Comparison of ENCODE assay signal across 1 cellular context in genomic region chr7:100620804-100621203, GRCh38.
TF ChIP-seq lines count a peak whose summit lies in the region.

No MANE protein-coding gene starts in this region.

TF ChIP-seq in K562, 482 proteins besides CTCF, POLR2A, EP300 and RAD21:
- TF ChIP-seq ZNF174 (CRISPR knock-in tag; IDR thresholded peaks at IDR 0.05): no peak
- peak; percentile 81 for TF ChIP-seq ZBTB33 (CRISPR knock-in tag; IDR thresholded peaks at IDR 0.05)
- peak; percentile 77 for TF ChIP-seq POLR2G (IDR thresholded peaks at IDR 0.05; ENCODE audit: low read depth, low read length)
- peak; percentile 41; the same call in 1 of the 2 replicates for TF ChIP-seq RBFOX2 (IDR thresholded peaks at IDR 0.05; ENCODE audit: low read depth, low read length)
- peak; percentile 66 for TF ChIP-seq RBM22 (IDR thresholded peaks at IDR 0.05; ENCODE audit: low read depth, low read length, poor library complexity, severe bottlenecking)
